33 cellular contexts compared by ENCODE assay signal in genomic region chr9:15576350-15577050, GRCh38. TPM values are rescaled to one million over a fixed set of nuclear protein-coding genes. Genes with fewer than 3 reads are reported as not detected.
DNase-seq lines count a peak whose midpoint lies in the region; TF ChIP-seq lines count a peak whose summit lies in the region.
"Had no signal": no experiment of that assay in that cellular context is flagged by ENCODE, and none has a peak within 500 bp of the region (broad histone marks: within the 10 kb centered on the region; RNA-seq: fewer than 3 reads in every experiment).

No MANE protein-coding gene starts in this region.

- H3K27me3 Mint-ChIP-seq in mesothelial cell of epicardium (ENCODE audit: low read depth), result no peaks in the 10 kb centered on the region
- H3K27me3 Mint-ChIP-seq in CD8-positive, alpha-beta memory T cell, result peaks cover 0 to 2% of the 10 kb centered on the region in 2 donors
- H3K27me3 Mint-ChIP-seq: activated CD8-positive, alpha-beta T cell treated with anti-CD3 and anti-CD28 coated beads for 36 hours; IgD-negative memory B cell had no signal

- no peaks in the 10 kb centered on the region for H3K36me3 ChIP-seq in CD8-positive, alpha-beta memory T cell (ENCODE audit: insufficient read depth, low read length)
- H3K36me3 ChIP-seq: prostate gland, sigmoid colon, stomach, vagina had no signal

- H3K4me3 ChIP-seq in epithelial cell of esophagus (ENCODE audit: low read length), result no peak overlapping the region
- no peak overlapping the region for H3K4me3 ChIP-seq in coronary artery
- H3K4me3 ChIP-seq in CD8-positive, alpha-beta memory T cell (ENCODE audit: low read length), result no peak overlapping the region
- H3K4me3 ChIP-seq: mucosa of descending colon, PC-9, prostate gland, sigmoid colon, stomach, vagina had no signal

- peaks cover 8% of the 10 kb centered on the region for H3K9me3 Mint-ChIP-seq in mesothelial cell of epicardium
- no peaks in the 10 kb centered on the region for H3K9me3 Mint-ChIP-seq in CD8-positive, alpha-beta memory T cell
- H3K9me3 Mint-ChIP-seq: activated CD8-positive, alpha-beta T cell treated with anti-CD3 and anti-CD28 coated beads for 36 hours; activated naive CD4-positive, alpha-beta T cell treated with anti-CD3 and anti-CD28 coated beads for 36 hours; activated T-helper 1 cell treated with anti-CD3 and anti-CD28 coated beads, Interleukin-12 subunit alpha, Interleukin-12 subunit beta, Interleukin-2, Interleukin-4 antibody, amounts not matched to agents 30 ng/mL and 10 ng/mL and 1 ng/mL, durations not matched to agents 14 hours and 24 hours and 36 hours; IgD-negative memory B cell; natural killer cell had no signal

- peaks cover 4% of the 10 kb centered on the region for H3K4me1 Mint-ChIP-seq in mesothelial cell of epicardium
- H3K4me1 Mint-ChIP-seq in CD8-positive, alpha-beta memory T cell, result no peaks in the 10 kb centered on the region
- H3K4me1 Mint-ChIP-seq: IgD-negative memory B cell, natural killer cell, T-helper 17 cell had no signal

- no peaks in the 10 kb centered on the region for H3K4me1 ChIP-seq in CD8-positive, alpha-beta memory T cell (ENCODE audit: insufficient read depth, low read length)
- H3K4me1 ChIP-seq: Caco-2, prostate gland, sigmoid colon, vagina had no signal

- no peaks in the 10 kb centered on the region for H3K27me3 ChIP-seq in CD8-positive, alpha-beta memory T cell (ENCODE audit: insufficient read depth, low read length, poor library complexity, severe bottlenecking)
- H3K27me3 ChIP-seq: sigmoid colon, stomach, vagina had no signal

- POLR2A ChIA-PET in CD8-positive, alpha-beta memory T cell (lab: Charles Lee), result no interaction called here

- peak overlapping the region; percentile 36; the same call in 1 of the 2 replicates for H3K27ac ChIP-seq in C4-2B
- H3K27ac ChIP-seq in coronary artery, result no peak overlapping the region
- no peak overlapping the region for H3K27ac ChIP-seq in CD8-positive, alpha-beta memory T cell (ENCODE audit: low read depth, low read length)
- H3K27ac ChIP-seq: PC-9, prostate gland, sigmoid colon, stomach, vagina had no signal

- H3K27ac Mint-ChIP-seq in mesothelial cell of epicardium, result peak overlapping the region; percentile 13
- no peak overlapping the region for H3K27ac Mint-ChIP-seq in CD8-positive, alpha-beta memory T cell
- H3K27ac Mint-ChIP-seq: activated CD8-positive, alpha-beta T cell treated with anti-CD3 and anti-CD28 coated beads for 36 hours; activated naive CD4-positive, alpha-beta T cell treated with anti-CD3 and anti-CD28 coated beads for 36 hours; activated T-helper 1 cell treated with anti-CD3 and anti-CD28 coated beads, Interleukin-12 subunit alpha, Interleukin-12 subunit beta, Interleukin-2, Interleukin-4 antibody, amounts not matched to agents 30 ng/mL and 10 ng/mL and 1 ng/mL, durations not matched to agents 14 hours and 24 hours and 36 hours; IgD-negative memory B cell; natural killer cell; T-helper 17 cell had no signal

- DNase-seq in NCI-H2107 (lab: John Stamatoyannopoulos, UW) (peak; percentile 11), epithelial cell of esophagus (ENCODE audit: low read depth) (peak; percentile 74), mesothelial cell of epicardium (ENCODE audit: low spot score in 2 of 2, unreplicated experiment in 2 of 2) (no peak), NCI-H1092 (lab: John Stamatoyannopoulos, UW) (no peak), coronary artery (ENCODE audit: low spot score) (no peak)
- DNase-seq in CD8-positive, alpha-beta memory T cell, result no peak
- DNase-seq: activated CD8-positive, alpha-beta memory T cell treated with anti-CD3 and anti-CD28 coated beads, Interleukin-2, amount 50 U/mL, for 48 hours; activated CD8-positive, alpha-beta T cell treated with anti-CD3 and anti-CD28 coated beads for 36 hours; activated naive CD4-positive, alpha-beta T cell treated with anti-CD3 and anti-CD28 coated beads for 36 hours; amniotic stem cell; C1 segment of cervical spinal cord; Caco-2; effector memory CD4-positive, alpha-beta T cell; foreskin fibroblast; kidney; mucosa of descending colon; MV-4-11; natural killer cell; NCI-H1694; NCI-H526; occipital lobe; PC-9; sigmoid colon; SK-N-SH; stimulated activated CD4-positive, alpha-beta T cell treated with anti-CD3 and anti-CD28 coated beads, Interleukin-12 subunit alpha, Interleukin-12 subunit beta, amount 100 ng/mL, for 4 hours; stimulated activated CD4-positive, alpha-beta T cell treated with anti-CD3 and anti-CD28 coated beads, Interleukin-4, amount 100 ng/mL, for 1 hour; stomach; T-helper 17 cell had no signal

- peaks cover 12% of the 10 kb centered on the region for H3K36me3 Mint-ChIP-seq in mesothelial cell of epicardium
- peaks cover 0 to 3% (median 3%) of the 10 kb centered on the region in 3 donors for H3K36me3 Mint-ChIP-seq in CD8-positive, alpha-beta memory T cell
- H3K36me3 Mint-ChIP-seq: natural killer cell had no signal

- no peak overlapping the region for H3K4me3 Mint-ChIP-seq in mesothelial cell of epicardium
- H3K4me3 Mint-ChIP-seq in CD8-positive, alpha-beta memory T cell, result no peak overlapping the region
- H3K4me3 Mint-ChIP-seq: activated CD8-positive, alpha-beta T cell treated with anti-CD3 and anti-CD28 coated beads for 36 hours; activated naive CD4-positive, alpha-beta T cell treated with anti-CD3 and anti-CD28 coated beads for 36 hours; activated T-helper 1 cell treated with anti-CD3 and anti-CD28 coated beads, Interleukin-12 subunit alpha, Interleukin-12 subunit beta, Interleukin-2, Interleukin-4 antibody, amounts not matched to agents 30 ng/mL and 10 ng/mL and 1 ng/mL, durations not matched to agents 14 hours and 24 hours and 36 hours; IgD-negative memory B cell; natural killer cell; T-helper 17 cell had no signal

- CTCF ChIA-PET in CD8-positive, alpha-beta memory T cell (lab: Charles Lee), result no interaction called here

- no peaks in the 10 kb centered on the region for H3K9me3 ChIP-seq in CD8-positive, alpha-beta memory T cell (ENCODE audit: low read length)
- H3K9me3 ChIP-seq: Caco-2, mucosa of descending colon, prostate gland, sigmoid colon, SK-N-SH, stomach, vagina had no signal

- TF ChIP-seq CTCF in C4-2B (conservative IDR thresholded peaks at IDR 0.05) (no peak), epithelial cell of esophagus (IDR thresholded peaks at IDR 0.05; ENCODE audit: insufficient read depth, low read depth, low read length, missing control alignments) (no peak), mesothelial cell of epicardium (IDR thresholded peaks at IDR 0.05; ENCODE audit: unreplicated experiment) (no peak), coronary artery (IDR thresholded peaks at IDR 0.05) (no peak)

RNA-seq across cellular contexts. Expression of gene CCDC171, which starts 23.7 kb away (rescaled TPM):
- total RNA-seq in mesothelial cell of epicardium, result 7.3 to 9.8 TPM (median 8.3 TPM) in 3 replicates
- 1 to 10 TPM; 1.8 to 2.3 TPM for total RNA-seq in CD8-positive, alpha-beta memory T cell
- polyA plus RNA-seq in CD8-positive, alpha-beta memory T cell, result 0.62 TPM

Comparison
In these comparisons a context has a peak if more than half of its experiments do, and no peak if none do; other contexts are left out.
1. DNase-seq: peak in NCI-H2107 (single experiment) and epithelial cell of esophagus (single experiment); none in mesothelial cell of epicardium (0 of 2), NCI-H1092 (single experiment), coronary artery (single experiment) and CD8-positive, alpha-beta memory T cell (0 of 5).